9 cellular contexts compared by ENCODE assay signal in the genomic region with DNA sequence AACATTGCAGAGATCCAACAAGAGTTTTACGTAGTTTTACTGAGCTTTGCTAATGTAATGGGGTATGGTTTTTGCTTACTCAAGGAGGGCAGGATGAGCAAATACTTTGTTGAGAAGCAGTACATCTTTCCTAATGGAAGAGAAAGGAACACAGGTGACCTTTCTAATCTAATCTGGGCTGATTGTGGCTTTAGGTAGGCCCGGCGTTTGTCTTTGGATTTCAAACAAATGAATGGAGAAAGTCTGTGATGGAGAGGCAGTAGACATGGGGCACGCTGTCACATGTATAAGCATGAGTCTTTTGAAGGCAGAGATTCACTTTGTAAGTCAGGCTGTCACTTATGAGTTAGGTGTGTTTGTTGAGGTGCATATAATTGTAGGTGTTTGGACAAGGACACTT. TPM values are rescaled to one million over a fixed set of nuclear protein-coding genes. Genes with fewer than 3 reads are reported as not detected.
DNase-seq lines count a peak whose midpoint lies in the region; ATAC-seq and TF ChIP-seq lines count a peak whose summit lies in the region.
"Had no signal": no experiment of that assay in that cellular context is flagged by ENCODE, and none has a peak within 500 bp of the region (broad histone marks: within the 10 kb centered on the region; RNA-seq: fewer than 3 reads in every experiment).

No MANE protein-coding gene starts in this region.

- no peak overlapping the region for H4K91ac ChIP-seq in H9 (ENCODE audit: insufficient read length, low read depth, low read length)

- intact Hi-C loops in activated CD4-positive, alpha-beta memory T cell treated with anti-CD3 and anti-CD28 coated beads for 36 hours (cut with micrococcal nuclease): loop anchor here (1.0 kb wide), 1 partner anchor 11 kb away; no protein-coding TSS in a partner anchor
- intact Hi-C loops in lower leg skin (cut with DNase I; ENCODE audit: low total_unique reads): no loop called here

- peaks cover 18 to 20% of the 10 kb centered on the region in 2 experiments for H3K4me1 Mint-ChIP-seq in H9
- peaks cover 29% of the 10 kb centered on the region for H3K4me1 Mint-ChIP-seq in activated CD4-positive, alpha-beta memory T cell treated with anti-CD3 and anti-CD28 coated beads for 36 hours (ENCODE audit: low read depth)

- H2BK20ac ChIP-seq in H9 (ENCODE audit: low read depth, low read length, poor library complexity, severe bottlenecking): no peak overlapping the region

- TF ChIP-seq CTCF in H9 (conservative IDR thresholded peaks at IDR 0.05) (no peak), fibroblast of pulmonary artery (IDR thresholded peaks at IDR 0.05; ENCODE audit: low read length, missing control alignments) (no peak), lower leg skin (IDR thresholded peaks at IDR 0.05) (no peak)

- H3K9me3 ChIP-seq in H9 (ENCODE audit: control insufficient read depth, low read depth, low read length) (no peaks in the 10 kb centered on the region), skeletal muscle tissue (ENCODE audit: control insufficient read depth in 3 of 3, low read length in 3 of 3) (no peaks in the 10 kb centered on the region)

- no peak overlapping the region for H3K9ac ChIP-seq in H9 (ENCODE audit: extremely low read depth, insufficient read length, low read length)
- peak overlapping the region; percentile 61 to 98 (median 91) for H3K9ac ChIP-seq in skeletal muscle tissue (ENCODE audit: low read depth in 1 of 3, low read length in 3 of 3)

- no peak for DNase-seq in H9
- DNase-seq in activated CD4-positive, alpha-beta memory T cell treated with anti-CD3 and anti-CD28 coated beads for 36 hours: no peak
- DNase-seq in fibroblast of pulmonary artery (ENCODE audit: low read depth): peak; percentile 12
- no peak for DNase-seq in lower leg skin (ENCODE audit: low spot score in 2 of 2)
- no peak for DNase-seq in occipital lobe (lab: John Stamatoyannopoulos, UW)
- DNase-seq in GOT3 (lab: John Stamatoyannopoulos, UW): no peak

- H3K4me3 ChIP-seq in fibroblast of pulmonary artery (replicated peaks; ENCODE audit: low read depth, low read length) (peak overlapping the region; percentile 85), skeletal muscle tissue (ENCODE audit: low read length in 3 of 3) (peak overlapping the region in 1 of 3 donors; percentile 85), lower leg skin (ENCODE audit: low read depth, poor library complexity, severe bottlenecking) (no peak overlapping the region)

- POLR2A ChIA-PET in activated CD4-positive, alpha-beta memory T cell treated with anti-CD3 and anti-CD28 coated beads for 36 hours (lab: Charles Lee): interaction anchor here (0.6 to 1.9 kb wide), 4 partner anchors 11 to 178 kb away, joined by 3 to 7 read pairs (median 5); a partner anchor contains a TSS

- H3K14ac ChIP-seq in H9 (ENCODE audit: insufficient read depth, low read length): no peak overlapping the region

- H3K27me3 Mint-ChIP-seq in H9 (ENCODE audit: low read depth): no peaks in the 10 kb centered on the region
- H3K27me3 Mint-ChIP-seq in activated CD4-positive, alpha-beta memory T cell treated with anti-CD3 and anti-CD28 coated beads for 36 hours: no peaks in the 10 kb centered on the region

- H3K4me3 Mint-ChIP-seq in H9: peak overlapping the region; percentile 80 to 91; a peak in 3 of 5 replicates
- H3K4me3 Mint-ChIP-seq in activated CD4-positive, alpha-beta memory T cell treated with anti-CD3 and anti-CD28 coated beads for 36 hours: peak overlapping the region; percentile 48

- no peak overlapping the region for H3K23ac ChIP-seq in H9 (ENCODE audit: insufficient read length, low read depth, low read length)

- H2BK15ac ChIP-seq in H9 (ENCODE audit: low read depth, low read length): no peak overlapping the region

- peaks cover 4% of the 10 kb centered on the region for H3K79me1 ChIP-seq in H9 (ENCODE audit: insufficient read depth, low read depth, low read length, poor library complexity, severe bottlenecking)

- H3K79me2 ChIP-seq in H9 (ENCODE audit: insufficient read depth, low read length): peaks cover 4% of the 10 kb centered on the region; the same call in 1 of the 2 replicates

- no peak for TF ChIP-seq POLR2A in lower leg skin (IDR thresholded peaks at IDR 0.05)

- no peak for ATAC-seq in GM21526 (IDR thresholded peaks at IDR 0.05; ENCODE audit: low FRiP score, unreplicated experiment)

- no peak overlapping the region for H2BK12ac ChIP-seq in H9 (ENCODE audit: insufficient read length, low read depth, low read length)

- no peak overlapping the region for H2AFZ ChIP-seq in H9 (ENCODE audit: low read length)

- no CpG with 5 or more reads among the region's 4 CpGs for WGBS in H9 (ENCODE audit: extremely low coverage, insufficient read length, low lambda C conversion rate)
- WGBS in lower leg skin, 2 donors: 45 to 49% methylated on average over 4 of the region's 4 CpGs

- no peaks in the 10 kb centered on the region for H4K20me1 ChIP-seq in H9 (ENCODE audit: control insufficient read depth, insufficient read depth, insufficient read length)

- no peak overlapping the region for H3K4ac ChIP-seq in H9 (ENCODE audit: low read depth, low read length)

- no peak overlapping the region for H3T11ph ChIP-seq in H9 (ENCODE audit: low read length)

- CTCF ChIA-PET in activated CD4-positive, alpha-beta memory T cell treated with anti-CD3 and anti-CD28 coated beads for 36 hours (lab: Charles Lee): interaction anchor here (0.6 kb wide), 1 partner anchor 185 kb away, joined by 5 read pairs; no protein-coding TSS in a partner anchor

- H4K8ac ChIP-seq in H9 (replicated peaks; ENCODE audit: insufficient read length, low read depth, low read length): no peak overlapping the region

- no peak overlapping the region for H2AK5ac ChIP-seq in H9 (ENCODE audit: insufficient read length, low read length)

- H3K27ac Mint-ChIP-seq in H9: peak overlapping the region in 1 of 3 experiments; percentile 14; a peak in 1 of 7 replicates
- H3K27ac Mint-ChIP-seq in activated CD4-positive, alpha-beta memory T cell treated with anti-CD3 and anti-CD28 coated beads for 36 hours: peak overlapping the region; percentile 8

- H3K4me2 ChIP-seq in H9 (ENCODE audit: insufficient read depth, insufficient read length, low read length): no peak overlapping the region

- no peaks in the 10 kb centered on the region for H3K36me3 ChIP-seq in skeletal muscle tissue (ENCODE audit: control insufficient read depth in 3 of 3, insufficient read depth in 3 of 3, low read length in 3 of 3)

- no peak overlapping the region for H2BK120ac ChIP-seq in H9 (ENCODE audit: low read depth, low read length, poor library complexity, severe bottlenecking)

- H3K36me3 Mint-ChIP-seq in H9 (ENCODE audit: insufficient read depth in 1 of 3, low read depth in 3 of 3): peaks cover 0 to 7% (median 6%) of the 10 kb centered on the region in 3 experiments; a peak in 5 of 7 replicates
- H3K36me3 Mint-ChIP-seq in activated CD4-positive, alpha-beta memory T cell treated with anti-CD3 and anti-CD28 coated beads for 36 hours: peaks cover 8% of the 10 kb centered on the region

- no peak overlapping the region for H3K18ac ChIP-seq in H9 (ENCODE audit: insufficient read length, low read depth, low read length)

- H3K56ac ChIP-seq in H9 (ENCODE audit: insufficient read length, low read depth, low read length): no peak overlapping the region

- no peaks in the 10 kb centered on the region for H3K27me3 ChIP-seq in H9 (ENCODE audit: insufficient read depth, low read length)
- H3K27me3 ChIP-seq in skeletal muscle tissue (ENCODE audit: control insufficient read depth in 3 of 3, insufficient read depth in 3 of 3, low read length in 3 of 3): no peaks in the 10 kb centered on the region

- no peaks in the 10 kb centered on the region for H3K9me3 Mint-ChIP-seq in H9
- H3K9me3 Mint-ChIP-seq in activated CD4-positive, alpha-beta memory T cell treated with anti-CD3 and anti-CD28 coated beads for 36 hours: no peaks in the 10 kb centered on the region

- H3K4me1 ChIP-seq in H9 (ENCODE audit: insufficient read depth, low read length) (peaks cover 3% of the 10 kb centered on the region; the same call in 1 of the 2 replicates), skeletal muscle tissue (ENCODE audit: control insufficient read depth in 3 of 3, insufficient read depth in 3 of 3, low read length in 3 of 3) (peaks cover 22 to 40% (median 31%) of the 10 kb centered on the region in 3 donors)

- no peak overlapping the region for H4K5ac ChIP-seq in H9 (ENCODE audit: insufficient read length, low read depth, low read length)

- peaks cover 5% of the 10 kb centered on the region for H3K23me2 ChIP-seq in H9 (ENCODE audit: insufficient read length, low read depth, low read length, poor library complexity, severe bottlenecking)

- no peak overlapping the region for H2BK5ac ChIP-seq in H9 (ENCODE audit: insufficient read length, low read length)

- H3K27ac ChIP-seq in H9 (ENCODE audit: insufficient read length, low read depth, low read length): no peak overlapping the region
- H3K27ac ChIP-seq in skeletal muscle tissue (ENCODE audit: low read depth, low read length): peak overlapping the region; percentile 91

RNA-seq across cellular contexts. Expression of a gene that starts 1.7 kb away (rescaled TPM):
- total RNA-seq in H9 (2021) (45.9 and 50.4 TPM in 2 replicates), skeletal muscle tissue (36.0 TPM), lower leg skin (10 to 100 TPM; 55.5 to 98.7 (median 61.9) TPM), occipital lobe (36.8 TPM)
- total RNA-seq in activated CD4-positive, alpha-beta memory T cell treated with anti-CD3 and anti-CD28 coated beads for 36 hours: 10 to 100 TPM; 46.5 to 48.1 TPM

RNA-seq across cellular contexts. Expression of a gene that starts 50.2 kb away (rescaled TPM):
- 0.94 and 1.5 TPM in 2 replicates for total RNA-seq in H9 (2021)
- 1 to 10 TPM in 1 of 2 experiments, under 1 TPM in 1; 0.92 to 1.5 TPM for total RNA-seq in activated CD4-positive, alpha-beta memory T cell treated with anti-CD3 and anti-CD28 coated beads for 36 hours
- 1.6 TPM for total RNA-seq in skeletal muscle tissue
- 1 to 10 TPM in 2 of 4 donors, under 1 TPM in 2; 0.38 to 1.8 (median 0.99) TPM for total RNA-seq in lower leg skin
- 1.2 TPM for total RNA-seq in occipital lobe
- total RNA-seq: frontal cortex had no signal

RNA-seq across cellular contexts. Expression of a gene that starts 56.5 kb away (rescaled TPM):
- total RNA-seq in H9 (2021) (1.0 and 1.4 TPM in 2 replicates), skeletal muscle tissue (not detected), lower leg skin (not detected), occipital lobe (not detected)
- not detected for total RNA-seq in activated CD4-positive, alpha-beta memory T cell treated with anti-CD3 and anti-CD28 coated beads for 36 hours
- total RNA-seq: frontal cortex had no signal
